Comparison of ENCODE assay signal across 9 cellular contexts in genomic region chr19:7853760-7854107, GRCh38. TPM values are rescaled to one million over a fixed set of nuclear protein-coding genes. Genes with fewer than 3 reads are reported as not detected.
DNase-seq lines count a peak whose midpoint lies in the region; ATAC-seq and TF ChIP-seq lines count a peak whose summit lies in the region.
"Had no signal": no experiment of that assay in that cellular context is flagged by ENCODE, and none has a peak within 500 bp of the region (broad histone marks: within the 10 kb centered on the region; RNA-seq: fewer than 3 reads in every experiment).

No MANE protein-coding gene starts in this region.

- H3K4me1 Mint-ChIP-seq in MCF 10A (ENCODE audit: insufficient read depth, unreplicated experiment) (peaks cover 8% of the 10 kb centered on the region), type B pancreatic cell (ENCODE audit: unreplicated experiment) (peaks cover 7% of the 10 kb centered on the region)

- 75% methylated on average over 11 of the region's 11 CpGs for WGBS in mammary epithelial cell (ENCODE audit: low coverage, missing lambda C conversion rate)

- CTCF ChIA-PET in mammary epithelial cell (lab: Charles Lee; ENCODE audit: low non-redundant PET): no interaction called here
- CTCF ChIA-PET in MCF 10A (lab: Yijun Ruan, JAX): interaction anchor here (0.5 to 2.8 kb wide), 10 partner anchors 8 to 204 kb away, joined by 3 to 18 read pairs (median 8); no protein-coding TSS in a partner anchor

- H3K27me3 ChIP-seq in mammary epithelial cell (ENCODE audit: insufficient read depth, low read length): no peaks in the 10 kb centered on the region
- H3K27me3 ChIP-seq: breast epithelium, upper lobe of right lung had no signal

- H3K4me3 Mint-ChIP-seq in MCF 10A (ENCODE audit: unreplicated experiment) (no peak overlapping the region), type B pancreatic cell (no peak overlapping the region)

- H3K4me1 ChIP-seq in mammary epithelial cell (ENCODE audit: insufficient read depth, low read length): peaks cover 4% of the 10 kb centered on the region
- H3K4me1 ChIP-seq: upper lobe of right lung had no signal

- in situ Hi-C loops in mammary epithelial cell (cut with MboI; ENCODE audit: low sequenced_read_pairs in 2 of 2): no loop called here

- BruUV-seq in mammary epithelial cell (replicated peaks; lab: Mats Ljungman, UMichigan) (no TSS peak), MCF 10A (replicated peaks; lab: Mats Ljungman, UMichigan) (no TSS peak)

- no peaks in the 10 kb centered on the region for H3K9me3 ChIP-seq in mammary epithelial cell (replicated peaks; ENCODE audit: insufficient read depth, low read length)
- H3K9me3 ChIP-seq in iPS-18c (ENCODE audit: control insufficient read depth, insufficient read depth, low read length): no peaks in the 10 kb centered on the region
- H3K9me3 ChIP-seq: breast epithelium, gastrocnemius medialis, upper lobe of right lung had no signal

- H3K27me3 Mint-ChIP-seq in MCF 10A (ENCODE audit: insufficient read depth, unreplicated experiment) (no peaks in the 10 kb centered on the region), type B pancreatic cell (peaks cover 10% of the 10 kb centered on the region)

- no peak overlapping the region for H3K27ac Mint-ChIP-seq in MCF 10A (ENCODE audit: low read depth, unreplicated experiment)
- peak overlapping the region; percentile 79 for H3K27ac Mint-ChIP-seq in type B pancreatic cell

- no peaks in the 10 kb centered on the region for H3K36me3 ChIP-seq in mammary epithelial cell (ENCODE audit: insufficient read depth, low read length)
- H3K36me3 ChIP-seq: breast epithelium, gastrocnemius medialis, upper lobe of right lung had no signal

- H3K9me3 Mint-ChIP-seq in MCF 10A (ENCODE audit: unreplicated experiment) (no peaks in the 10 kb centered on the region), type B pancreatic cell (no peaks in the 10 kb centered on the region)

- intact Hi-C loops in mammary epithelial cell (cut with micrococcal nuclease) (loop anchor here (1.0 to 10.0 kb wide), 3 partner anchors 50 to 401 kb away; partner anchors contain the start of gene MAP2K7), MCF 10A (cut with micrococcal nuclease) (loop anchor here (5.0 to 10.0 kb wide), 2 partner anchors 49 to 151 kb away; partner anchors contain the start of genes ELAVL1 and MAP2K7)

- H3K9ac ChIP-seq in mammary epithelial cell (ENCODE audit: insufficient read depth, low read length): no peak overlapping the region

- no peak for ATAC-seq in HG03342 (IDR thresholded peaks at IDR 0.05; ENCODE audit: unreplicated experiment)

- peaks cover 6% of the 10 kb centered on the region for H3K36me3 Mint-ChIP-seq in MCF 10A (ENCODE audit: insufficient read depth, unreplicated experiment)
- no peaks in the 10 kb centered on the region for H3K36me3 Mint-ChIP-seq in type B pancreatic cell

- dilution Hi-C loops in mammary epithelial cell (cut with HindIII; ENCODE audit: low sequenced_read_pairs): loop anchor here (5.0 kb wide), 3 partner anchors 61 to 246 kb away; partner anchors contain the start of gene SNAPC2

- POLR2A ChIA-PET in MCF 10A (lab: Yijun Ruan, JAX): interaction anchor here (1.4 to 1.7 kb wide), 5 partner anchors 15 to 90 kb away, joined by 3 to 10 read pairs (median 4); partner anchors contain the start of genes SNAPC2 and TIMM44

- H2AFZ ChIP-seq in mammary epithelial cell (ENCODE audit: low read depth, low read length): no peak overlapping the region

- H3K4me2 ChIP-seq in mammary epithelial cell (ENCODE audit: insufficient read depth, low read depth, low read length): peak overlapping the region; percentile 60

- TF ChIP-seq CTCF in mammary epithelial cell (conservative IDR thresholded peaks at IDR 0.05 in 1 of 2, IDR thresholded peaks at IDR 0.05 in 1 of 2; ENCODE audit: extremely low read depth in 1 of 2, insufficient read depth in 1 of 2, low read depth in 1 of 2, low read length in 2 of 2) (no peak), MCF 10A (IDR thresholded peaks at IDR 0.05; ENCODE audit: unreplicated experiment) (no peak), type B pancreatic cell (conservative IDR thresholded peaks at IDR 0.05) (no peak)

- H3K4me3 ChIP-seq in mammary epithelial cell (replicated peaks in 1 of 3; ENCODE audit: insufficient read depth in 1 of 3, low read depth in 2 of 3, low read length in 3 of 3) (no peak overlapping the region), iPS-18c (ENCODE audit: insufficient read depth, low read depth, low read length) (peak overlapping the region; percentile 24)
- H3K4me3 ChIP-seq: breast epithelium, gastrocnemius medialis, upper lobe of right lung had no signal

- DNase-seq in mammary epithelial cell: no peak
- no peak for DNase-seq in MCF 10A (ENCODE audit: unreplicated experiment)
- DNase-seq in type B pancreatic cell (ENCODE audit: extremely low spot score, unreplicated experiment): no peak
- no peak for DNase-seq in SW480 (ENCODE audit: low spot score)

- H4K20me1 ChIP-seq in mammary epithelial cell (ENCODE audit: insufficient read depth, low read length): no peaks in the 10 kb centered on the region

- H3K27ac ChIP-seq in mammary epithelial cell (ENCODE audit: insufficient read depth, low read depth, low read length): no peak overlapping the region
- H3K27ac ChIP-seq: breast epithelium, gastrocnemius medialis, upper lobe of right lung had no signal

- no peaks in the 10 kb centered on the region for H3K79me2 ChIP-seq in mammary epithelial cell (ENCODE audit: insufficient read depth, low read length)

RNA-seq across cellular contexts. Expression of gene PRR36, which starts 20.5 kb away (rescaled TPM):
- total RNA-seq in mammary epithelial cell (under 1 TPM; under 0.01 to 0.12 TPM), MCF 10A (2022) (0.10 and 0.26 TPM in 2 replicates), type B pancreatic cell (ENCODE audit: low replicate concordance) (8.5 and 10.9 TPM in 2 replicates)
- polyA plus RNA-seq in mammary epithelial cell: 0.01 TPM
- not detected for polyA minus RNA-seq in mammary epithelial cell
- total RNA-seq: gastrocnemius medialis had no signal

RNA-seq across cellular contexts. Expression of gene EVI5L, which starts 23.7 kb away (rescaled TPM):
- total RNA-seq in mammary epithelial cell (10 to 100 TPM; 15.2 to 17.5 TPM), MCF 10A (2022) (23.6 and 25.7 TPM in 2 replicates), type B pancreatic cell (ENCODE audit: low replicate concordance) (11.7 and 19.0 TPM in 2 replicates)
- polyA plus RNA-seq in mammary epithelial cell: 6.8 TPM
- 26.1 TPM for polyA minus RNA-seq in mammary epithelial cell

RNA-seq across cellular contexts. Expression of gene LRRC8E, which starts 34.6 kb away (rescaled TPM):
- total RNA-seq in mammary epithelial cell (10 to 100 TPM in 1 of 2 donors, 1 to 10 TPM in 1; 8.5 to 14.2 TPM), MCF 10A (2022) (10.3 and 11.8 TPM in 2 replicates), type B pancreatic cell (ENCODE audit: low replicate concordance) (4.3 and 7.4 TPM in 2 replicates)
- 6.5 TPM for polyA plus RNA-seq in mammary epithelial cell
- polyA minus RNA-seq in mammary epithelial cell: 11.8 TPM

RNA-seq across cellular contexts. Expression of gene MAP2K7, which starts 49.9 kb away (rescaled TPM):
- 10 to 100 TPM; 11.3 to 33.3 TPM for total RNA-seq in mammary epithelial cell
- 10.7 TPM for polyA plus RNA-seq in mammary epithelial cell
- polyA minus RNA-seq in mammary epithelial cell: 4.9 TPM
- 30.5 and 36.3 TPM in 2 replicates for total RNA-seq in MCF 10A (2022)
- total RNA-seq in type B pancreatic cell (ENCODE audit: low replicate concordance): 38.2 and 42.2 TPM in 2 replicates
